ENCODE assay signal across 15 cellular contexts in the genomic region with DNA sequence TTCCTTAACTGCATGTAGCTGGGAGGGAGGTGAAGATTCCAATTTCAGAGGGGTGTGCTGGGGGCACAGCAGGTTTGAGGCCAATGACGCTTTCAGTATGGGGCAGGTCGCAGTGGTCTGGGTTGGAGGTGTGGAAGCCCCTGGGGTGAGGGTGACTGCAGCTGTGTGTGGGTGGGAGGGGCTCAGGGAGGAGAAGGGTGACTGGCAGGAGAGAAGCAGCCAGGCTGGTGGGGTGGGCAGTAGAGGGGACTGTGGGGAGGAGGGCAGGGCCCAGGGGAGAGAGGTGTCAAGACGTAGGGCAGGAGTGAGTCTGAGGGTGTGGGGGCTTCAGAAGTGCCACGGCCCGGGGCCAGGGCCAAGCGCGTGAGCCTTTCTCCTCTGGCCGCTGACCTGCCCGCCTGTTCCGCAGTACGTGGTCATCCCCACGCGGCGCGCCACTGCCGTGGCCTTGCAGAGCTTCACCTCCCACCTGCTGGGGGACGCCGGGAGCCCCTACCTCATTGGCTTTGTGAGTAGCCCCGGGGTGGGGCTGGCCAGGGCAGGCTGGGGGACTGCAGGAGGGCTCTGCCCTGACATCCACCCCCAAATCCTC. TPM values are rescaled to one million over a fixed set of nuclear protein-coding genes. Genes with fewer than 3 reads are reported as not detected.
A peak's percentile ranks its signal among the peaks of the same experiment; 100 is the strongest.
DNase-seq lines count a peak whose midpoint lies in the region; ATAC-seq and TF ChIP-seq lines count a peak whose summit lies in the region.
"Had no signal": no experiment of that assay in that cellular context is flagged by ENCODE, and none has a peak within 500 bp of the region (broad histone marks: within the 10 kb centered on the region; RNA-seq: fewer than 3 reads in every experiment).

No MANE protein-coding gene starts in this region.

- 37 to 78% (median 46%) methylated on average over 3 to 19 of the region's 19 CpGs for WGBS in adrenal gland, 4 donors

- H3K27ac ChIP-seq in angular gyrus (ENCODE audit: low read depth, low read length) (peak overlapping the region; percentile 99), layer of hippocampus (ENCODE audit: low read depth, low read length) (peak overlapping the region; percentile 98), adrenal gland (peak overlapping the region in 2 of 5 donors; percentile 26 to 84)
- H3K27ac ChIP-seq: right lobe of liver had no signal

- H3K27me3 ChIP-seq in layer of hippocampus (ENCODE audit: control insufficient read depth, insufficient read depth, low read length) = no peaks in the 10 kb centered on the region
- H3K27me3 ChIP-seq in adrenal gland = no peaks in the 10 kb centered on the region
- H3K27me3 ChIP-seq: right lobe of liver had no signal

- H3K27me3 Mint-ChIP-seq in stimulated activated memory B cell treated with anti-CD40 and anti-IgM and Interleukin-4, amounts not matched to agents 10 μg/mL and 1 μg/mL and 100 μg/mL, for 72 hours = peaks cover 54% of the 10 kb centered on the region

- peaks cover 25% of the 10 kb centered on the region for H3K4me1 Mint-ChIP-seq in stimulated activated memory B cell treated with anti-CD40 and anti-IgM and Interleukin-4, amounts not matched to agents 10 μg/mL and 1 μg/mL and 100 μg/mL, for 72 hours

- peaks cover 0 to 15% of the 10 kb centered on the region in 2 donors for H3K36me3 ChIP-seq in adrenal gland (replicated peaks in 1 of 2)

- TF ChIP-seq CTCF in adrenal gland (IDR thresholded peaks at IDR 0.05) = no peak

- TF ChIP-seq POLR2A in adrenal gland (IDR thresholded peaks at IDR 0.05) = no peak

- peaks cover 14% of the 10 kb centered on the region for H3K36me3 Mint-ChIP-seq in stimulated activated memory B cell treated with anti-CD40 and anti-IgM and Interleukin-4, amounts not matched to agents 10 μg/mL and 1 μg/mL and 100 μg/mL, for 72 hours

- no peak overlapping the region for H3K4me3 ChIP-seq in adrenal gland
- H3K4me3 ChIP-seq: PC-9, right lobe of liver had no signal

- H3K27ac Mint-ChIP-seq in stimulated activated memory B cell treated with anti-CD40 and anti-IgM and Interleukin-4, amounts not matched to agents 10 μg/mL and 1 μg/mL and 100 μg/mL, for 72 hours = no peak overlapping the region
- H3K27ac Mint-ChIP-seq: CD8-positive, alpha-beta T cell had no signal

- DNase-seq in NCI-H82 (lab: John Stamatoyannopoulos, UW) = peak; percentile 76
- DNase-seq in NCI-H82 treated with DMSO at 0.1 percent for 48 hours (lab: John Stamatoyannopoulos, UW; ENCODE audit: unreplicated experiment) = no peak
- DNase-seq in adrenal gland = no peak
- DNase-seq in NCI-H2029 treated with DMSO at 0.1 percent for 48 hours (lab: John Stamatoyannopoulos, UW) = no peak
- DNase-seq: activated CD4-positive, alpha-beta T cell treated with anti-CD3 and anti-CD28 coated beads for 1 hour; activated T-cell treated with anti-CD3 and anti-CD28 coated beads for 4 hours; PC-9 had no signal

- H3K4me1 ChIP-seq in adrenal gland (replicated peaks in 1 of 2) = peaks cover 10 to 32% of the 10 kb centered on the region in 2 donors

- intact Hi-C loops in adrenal gland (cut with DNase I) = no loop called here

- ATAC-seq in stimulated activated memory B cell treated with anti-CD40 and anti-IgM and Interleukin-4, amounts not matched to agents 10 μg/mL and 1 μg/mL and 100 μg/mL, for 72 hours = peak; percentile 6
- no peak for ATAC-seq in HG02759 (IDR thresholded peaks at IDR 0.05; ENCODE audit: unreplicated experiment)
- ATAC-seq: CD8-positive, alpha-beta T cell; right lobe of liver had no signal

- H3K9me3 Mint-ChIP-seq in stimulated activated memory B cell treated with anti-CD40 and anti-IgM and Interleukin-4, amounts not matched to agents 10 μg/mL and 1 μg/mL and 100 μg/mL, for 72 hours = no peaks in the 10 kb centered on the region
- H3K9me3 Mint-ChIP-seq: CD8-positive, alpha-beta T cell had no signal

- no peaks in the 10 kb centered on the region for H3K9me3 ChIP-seq in adrenal gland (replicated peaks in 1 of 3)
- H3K9me3 ChIP-seq: right lobe of liver had no signal

- H3K4me3 Mint-ChIP-seq in stimulated activated memory B cell treated with anti-CD40 and anti-IgM and Interleukin-4, amounts not matched to agents 10 μg/mL and 1 μg/mL and 100 μg/mL, for 72 hours = no peak overlapping the region
- H3K4me3 Mint-ChIP-seq: CD8-positive, alpha-beta T cell had no signal

RNA-seq across cellular contexts. Expression of gene MYBBP1A, which starts 19.4 kb away (rescaled TPM):
- 10 to 100 TPM; 27.8 to 65.5 (median 42.4) TPM for total RNA-seq in adrenal gland
- 10 to 100 TPM; 19.0 to 62.3 (median 46.8) TPM for polyA plus RNA-seq in adrenal gland

RNA-seq across cellular contexts. Expression of gene GGT6, which starts 24.6 kb away (rescaled TPM):
- total RNA-seq in adrenal gland = 1 to 10 TPM in 6 of 8 donors, under 1 TPM in 2; 0.61 to 4.2 (median 1.7) TPM
- under 1 TPM; 0.32 to 0.40 (median 0.34) TPM for polyA plus RNA-seq in adrenal gland
- total RNA-seq: A172; CD8-positive, alpha-beta T cell; NCI-H460 had no signal

RNA-seq across cellular contexts. Expression of gene SPNS2, which starts 37.1 kb away (rescaled TPM):
- 10 to 100 TPM in 1 of 8 donors, 1 to 10 TPM in 7; 4.9 to 15.1 (median 7.7) TPM for total RNA-seq in adrenal gland
- 10 to 100 TPM in 2 of 3 donors, under 1 TPM in 1; 0.90 to 25.1 (median 10.4) TPM for polyA plus RNA-seq in adrenal gland

RNA-seq across cellular contexts. Expression of gene SMTNL2, which starts 48.6 kb away (rescaled TPM):
- total RNA-seq in adrenal gland = under 1 TPM in 4 of 8 donors, not detected in 4; 0.11 to 0.67 (median 0.16) TPM
- polyA plus RNA-seq in adrenal gland = under 1 TPM in 2 of 3 donors, not detected in 1; 0.16 to 0.24 TPM
- total RNA-seq: CD8-positive, alpha-beta T cell; PC-9 had no signal
